Comparison of ENCODE assay signal across 11 cellular contexts in the genomic region with DNA sequence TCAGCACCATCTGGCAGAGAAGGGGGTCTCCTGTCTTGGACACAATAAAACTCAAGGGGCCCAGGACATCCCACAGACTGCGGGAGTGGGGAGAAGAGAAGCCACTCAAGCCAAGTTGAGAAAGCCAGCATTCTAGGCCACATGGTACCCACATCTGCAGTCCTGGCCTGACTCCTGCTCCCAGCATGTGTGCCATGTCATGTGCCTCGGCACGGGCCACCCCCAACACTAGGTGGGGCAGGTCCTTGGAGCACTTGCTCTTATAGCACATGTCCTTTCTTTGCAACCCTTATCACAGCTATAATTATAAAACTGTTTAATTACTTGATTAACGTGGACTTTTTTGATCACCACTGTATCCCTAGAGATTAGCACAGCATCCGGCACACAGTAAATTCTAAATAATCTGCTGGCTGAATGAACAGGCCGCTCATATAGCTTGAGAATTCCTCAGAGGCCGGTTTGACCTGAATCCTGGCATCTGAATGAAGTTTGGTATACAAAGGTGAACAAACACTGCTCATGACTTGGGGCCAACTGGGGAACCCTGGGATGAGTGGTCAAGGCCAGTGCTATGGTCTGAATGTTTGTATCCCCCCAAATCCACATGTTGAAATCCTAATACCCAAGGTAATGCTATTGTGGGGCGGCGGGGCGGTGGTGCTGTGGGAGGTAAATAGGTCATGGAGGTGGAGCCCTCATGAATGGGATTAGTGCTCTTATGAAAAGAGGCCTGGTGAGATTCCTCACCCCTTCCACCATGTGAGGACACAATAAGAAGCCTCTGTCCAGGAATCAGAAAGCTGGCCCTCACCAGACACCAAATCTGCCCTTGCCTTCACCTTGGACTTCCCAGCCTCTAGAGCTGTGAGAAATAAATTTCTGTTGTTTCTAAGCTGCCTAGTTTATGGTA. TPM values are rescaled to one million over a fixed set of nuclear protein-coding genes. Genes with fewer than 3 reads are reported as not detected.
DNase-seq lines count a peak whose midpoint lies in the region; ATAC-seq, FAIRE-seq and TF ChIP-seq lines count a peak whose summit lies in the region.
"Had no signal": no experiment of that assay in that cellular context is flagged by ENCODE, and none has a peak within 500 bp of the region (broad histone marks: within the 10 kb centered on the region; RNA-seq: fewer than 3 reads in every experiment).

No MANE protein-coding gene starts in this region.

- peak overlapping the region; percentile 4 for H3K4me2 ChIP-seq in OCI-LY1 (ENCODE audit: low read length)
- no peak overlapping the region for H3K4me2 ChIP-seq in H1 (ENCODE audit: insufficient read depth in 1 of 2, low read depth in 2 of 2, low read length in 2 of 2)

- H4K8ac ChIP-seq in H1 (ENCODE audit: extremely low read depth, insufficient read depth, low read length), result no peak overlapping the region

- no peak for TF ChIP-seq POLR2A in H1 (IDR thresholded peaks at IDR 0.05; ENCODE audit: control extremely low read depth in 1 of 2, low read depth in 2 of 2, low read length in 2 of 2)

- H3K56ac ChIP-seq in H1 (replicated peaks; ENCODE audit: insufficient read length, low read depth, low read length), result no peak overlapping the region

- 88% methylated on average over 10 of the region's 10 CpGs; no CpG with 5 or more reads in 1 of the 2 experiments for WGBS in H1 (ENCODE audit: extremely low coverage in 1 of 2, insufficient coverage in 1 of 2, insufficient read length in 1 of 2, insufficient replicate concordance in 2 of 2, low coverage in 1 of 2, low lambda C conversion rate in 2 of 2, missing lambda C conversion rate in 1 of 2), 2 experiments

- intact Hi-C loops in MCF 10A (cut with micrococcal nuclease) (no loop called here), Caco-2 (cut with micrococcal nuclease; ENCODE audit: unreplicated experiment) (no loop called here)

- H2AFZ ChIP-seq in OCI-LY1 (ENCODE audit: low read length) (no peak overlapping the region), H1 (ENCODE audit: low read length) (no peak overlapping the region)
- H2AFZ ChIP-seq: parathyroid adenoma had no signal

- no peak for TF ChIP-seq RAD21 in H1 (IDR thresholded peaks at IDR 0.05 in 1 of 2, conservative IDR thresholded peaks at IDR 0.05 in 1 of 2; ENCODE audit: low read depth in 2 of 2, low read length in 2 of 2)

- no peak overlapping the region for H2BK15ac ChIP-seq in H1 (ENCODE audit: low read length)

- no peaks in the 10 kb centered on the region for H3K9me3 Mint-ChIP-seq in MCF 10A (ENCODE audit: unreplicated experiment)
- H3K9me3 Mint-ChIP-seq in stimulated activated naive CD8-positive, alpha-beta T cell treated with anti-CD3 and anti-CD28 coated beads, Interleukin-15, amount 100 ng/mL, for 72 hours, result no peaks in the 10 kb centered on the region
- H3K9me3 Mint-ChIP-seq in Caco-2 (ENCODE audit: unreplicated experiment), result no peaks in the 10 kb centered on the region
- H3K9me3 Mint-ChIP-seq: IgD-negative memory B cell had no signal

- no peak for TF ChIP-seq EP300 in H1 (IDR thresholded peaks at IDR 0.05; ENCODE audit: borderline replicate concordance in 1 of 2, low read depth in 2 of 2, low read length in 2 of 2)

- no peak overlapping the region for H2BK12ac ChIP-seq in H1 (ENCODE audit: low read depth, low read length)

- H3K18ac ChIP-seq in H1 (ENCODE audit: extremely low read depth, low read length), result no peak overlapping the region

- no peak overlapping the region for H3K14ac ChIP-seq in H1 (ENCODE audit: insufficient read length)

- H4K5ac ChIP-seq in H1 (ENCODE audit: insufficient read length, low read depth, low read length), result no peak overlapping the region

- H3K36me3 ChIP-seq in OCI-LY1 (ENCODE audit: insufficient read depth, low read length), result no peaks in the 10 kb centered on the region
- peaks cover 0 to 4% (median 0%) of the 10 kb centered on the region in 4 experiments; a peak in 2 of 8 replicates for H3K36me3 ChIP-seq in H1 (ENCODE audit: control insufficient read depth in 2 of 4, insufficient read depth in 4 of 4, low read length in 3 of 4)
- H3K36me3 ChIP-seq in Caco-2 (ENCODE audit: control insufficient read depth, insufficient read depth, low read length), result no peaks in the 10 kb centered on the region

- no peaks in the 10 kb centered on the region for H3K23me2 ChIP-seq in H1 (ENCODE audit: low read depth, low read length)

- H3K9me2 ChIP-seq in OCI-LY1 (ENCODE audit: low read depth, low read length), result no peaks in the 10 kb centered on the region

- H3K4me1 ChIP-seq in OCI-LY1 (ENCODE audit: insufficient read depth, low read length, severe bottlenecking), result peaks cover 9% of the 10 kb centered on the region
- peaks cover 5 to 25% (median 15%) of the 10 kb centered on the region in 4 experiments for H3K4me1 ChIP-seq in H1 (replicated peaks in 1 of 4; ENCODE audit: control insufficient read depth in 3 of 4, insufficient read depth in 4 of 4, low read length in 3 of 4)
- no peaks in the 10 kb centered on the region for H3K4me1 ChIP-seq in Caco-2

- peaks cover 17% of the 10 kb centered on the region; the same call in 1 of the 2 replicates for H3K79me1 ChIP-seq in H1 (ENCODE audit: low read depth, low read length)

- H3K79me2 ChIP-seq in OCI-LY1 (ENCODE audit: insufficient read depth, low read length), result no peaks in the 10 kb centered on the region
- peaks cover 8 to 51% of the 10 kb centered on the region in 2 experiments; a peak in 3 of 4 replicates for H3K79me2 ChIP-seq in H1 (ENCODE audit: control insufficient read depth in 1 of 2, insufficient read depth in 2 of 2, low read length in 2 of 2)

- H3K27me3 ChIP-seq in OCI-LY1 (ENCODE audit: insufficient read depth, low read length) (no peaks in the 10 kb centered on the region), H1 (replicated peaks in 1 of 4; ENCODE audit: control insufficient read depth in 3 of 4, extremely low read depth in 1 of 4, insufficient read depth in 3 of 4, low read length in 3 of 4) (no peaks in the 10 kb centered on the region), Caco-2 (replicated peaks; ENCODE audit: control insufficient read depth, insufficient read depth, low read length) (no peaks in the 10 kb centered on the region)

- peak; percentile 71 to 96 for DNase-seq in T47D (ENCODE audit: low read depth in 1 of 2, low spot score in 1 of 2)
- no peak for DNase-seq in MCF 10A (ENCODE audit: unreplicated experiment)
- no peak for DNase-seq in H1 (ENCODE audit: low read depth in 1 of 2, low spot score in 2 of 2)
- no peak for DNase-seq in stimulated activated naive CD8-positive, alpha-beta T cell treated with anti-CD3 and anti-CD28 coated beads, Interleukin-15, amount 100 ng/mL, for 72 hours
- no peak for DNase-seq in Caco-2
- no peak for DNase-seq in retina
- no peak for DNase-seq in A172 (ENCODE audit: low spot score)
- DNase-seq: cortex of kidney had no signal

- no peaks in the 10 kb centered on the region for H3F3A ChIP-seq in OCI-LY1 (ENCODE audit: insufficient read depth, low read length)

- H3K9ac ChIP-seq in OCI-LY1 (ENCODE audit: low read length) (no peak overlapping the region), H1 (replicated peaks in 1 of 4; ENCODE audit: extremely low read depth in 1 of 4, low read depth in 3 of 4, low read length in 3 of 4) (no peak overlapping the region)
- H3K9ac ChIP-seq: parathyroid adenoma had no signal

- H3K4ac ChIP-seq in H1 (replicated peaks; ENCODE audit: insufficient read length, low read depth, low read length), result no peak overlapping the region

- no peak overlapping the region for H2BK20ac ChIP-seq in H1 (ENCODE audit: low read length)

- H2AK5ac ChIP-seq in H1 (ENCODE audit: low read depth, low read length), result no peak overlapping the region

- H2BK120ac ChIP-seq in H1 (replicated peaks; ENCODE audit: low read depth, low read length), result no peak overlapping the region

- H3K27ac Mint-ChIP-seq in MCF 10A (ENCODE audit: low read depth, unreplicated experiment), result no peak overlapping the region
- H3K27ac Mint-ChIP-seq in stimulated activated naive CD8-positive, alpha-beta T cell treated with anti-CD3 and anti-CD28 coated beads, Interleukin-15, amount 100 ng/mL, for 72 hours, result peak overlapping the region in 1 of 2 donors; percentile 98
- H3K27ac Mint-ChIP-seq in Caco-2 (ENCODE audit: unreplicated experiment), result no peak overlapping the region

- H4K20me1 ChIP-seq in OCI-LY1 (ENCODE audit: insufficient read depth, low read length) (no peaks in the 10 kb centered on the region), H1 (replicated peaks in 1 of 2; ENCODE audit: control insufficient read depth in 1 of 2, insufficient read depth in 2 of 2, low read length in 2 of 2) (peaks cover 12 to 26% of the 10 kb centered on the region in 2 experiments)

- no peak overlapping the region for H3K23ac ChIP-seq in H1 (ENCODE audit: insufficient read length)

- CTCF ChIA-PET in MCF 10A (lab: Yijun Ruan, JAX) (interaction anchor here (0.6 to 1.2 kb wide), 4 partner anchors 11 to 291 kb away, joined by 3 to 5 read pairs (median 4); no protein-coding TSS in a partner anchor), H1 (lab: Charles Lee; ENCODE audit: partially characterized antibody) (interaction anchor here (0.5 to 3.7 kb wide), 12 partner anchors 8 to 44 kb away, joined by 3 to 18 read pairs (median 4); no protein-coding TSS in a partner anchor), Caco-2 (lab: Charles Lee) (interaction anchor here (0.8 kb wide), 1 partner anchor 17 kb away, joined by 5 read pairs; no protein-coding TSS in a partner anchor)

- H4K91ac ChIP-seq in H1 (replicated peaks; ENCODE audit: insufficient read length, low read length), result no peak overlapping the region

- H3K27me3 Mint-ChIP-seq in MCF 10A (ENCODE audit: insufficient read depth, unreplicated experiment) (no peaks in the 10 kb centered on the region), Caco-2 (ENCODE audit: insufficient read depth, unreplicated experiment) (no peaks in the 10 kb centered on the region)
- H3K27me3 Mint-ChIP-seq in stimulated activated naive CD8-positive, alpha-beta T cell treated with anti-CD3 and anti-CD28 coated beads, Interleukin-15, amount 100 ng/mL, for 72 hours, result no peaks in the 10 kb centered on the region
- H3K27me3 Mint-ChIP-seq: IgD-negative memory B cell had no signal

- H3K4me3 Mint-ChIP-seq in MCF 10A (ENCODE audit: unreplicated experiment), result no peak overlapping the region
- H3K4me3 Mint-ChIP-seq in stimulated activated naive CD8-positive, alpha-beta T cell treated with anti-CD3 and anti-CD28 coated beads, Interleukin-15, amount 100 ng/mL, for 72 hours, result peak overlapping the region; percentile 61 to 79
- H3K4me3 Mint-ChIP-seq in Caco-2 (ENCODE audit: unreplicated experiment), result no peak overlapping the region

- H3K4me3 ChIP-seq in OCI-LY1 (ENCODE audit: low read depth, low read length, poor library complexity, severe bottlenecking) (no peak overlapping the region), H1 (ENCODE audit: extremely low read depth in 1 of 4, insufficient read depth in 2 of 4, low read depth in 3 of 4, low read length in 4 of 4) (no peak overlapping the region), Caco-2 (ENCODE audit: low read depth, low read length) (no peak overlapping the region)

- in situ Hi-C loops in T47D (cut with HindIII; ENCODE audit: low pct_unique_long_range_greater_than_20kb, low sequenced_read_pairs), result no loop called here

- no peak for TF ChIP-seq CTCF in MCF 10A (IDR thresholded peaks at IDR 0.05; ENCODE audit: unreplicated experiment)
- TF ChIP-seq CTCF in OCI-LY1 (IDR thresholded peaks at IDR 0.05; ENCODE audit: low read length), result no peak
- TF ChIP-seq CTCF in H1 (IDR thresholded peaks at IDR 0.05; ENCODE audit: control extremely low read depth in 1 of 3, insufficient read depth in 1 of 3, low read depth in 1 of 3, low read length in 3 of 3), result peak in 1 of 3 experiments; percentile 2; a peak in 1 of 4 replicates
- no peak for TF ChIP-seq CTCF in Caco-2 (IDR thresholded peaks at IDR 0.05; ENCODE audit: insufficient read depth in 1 of 2, low read depth in 1 of 2, low read length in 1 of 2, severe bottlenecking in 1 of 2, unreplicated experiment in 1 of 2)

- H3K27ac ChIP-seq in OCI-LY1 (ENCODE audit: low read depth, low read length, poor library complexity, severe bottlenecking) (no peak overlapping the region), H1 (ENCODE audit: low read depth, low read length) (no peak overlapping the region)

- H3K36me3 Mint-ChIP-seq in MCF 10A (ENCODE audit: insufficient read depth, unreplicated experiment), result peaks cover 3% of the 10 kb centered on the region
- H3K36me3 Mint-ChIP-seq in Caco-2 (ENCODE audit: insufficient read depth, unreplicated experiment), result peaks cover 5% of the 10 kb centered on the region

- peak; percentile 4 for ATAC-seq in stimulated activated naive CD8-positive, alpha-beta T cell treated with anti-CD3 and anti-CD28 coated beads, Interleukin-15, amount 100 ng/mL, for 72 hours

- H3K4me1 Mint-ChIP-seq in MCF 10A (ENCODE audit: insufficient read depth, unreplicated experiment) (peaks cover 15% of the 10 kb centered on the region), Caco-2 (ENCODE audit: low read depth, unreplicated experiment) (no peaks in the 10 kb centered on the region)
- peaks cover 59% of the 10 kb centered on the region for H3K4me1 Mint-ChIP-seq in stimulated activated naive CD8-positive, alpha-beta T cell treated with anti-CD3 and anti-CD28 coated beads, Interleukin-15, amount 100 ng/mL, for 72 hours

- POLR2A ChIA-PET in MCF 10A (lab: Yijun Ruan, JAX), result interaction anchor here (0.8 kb wide), 1 partner anchor 20 kb away, joined by 3 read pairs; no protein-coding TSS in a partner anchor
- POLR2A ChIA-PET in H1 (lab: Charles Lee; ENCODE audit: partially characterized antibody), result interaction anchor here (0.8 to 2.5 kb wide), 7 partner anchors 8 to 80 kb away, joined by 3 to 16 read pairs (median 4); partner anchors contain the start of genes BCDIN3D and TMBIM6
- POLR2A ChIA-PET in Caco-2 (lab: Charles Lee), result interaction anchor here (0.6 kb wide), 2 partner anchors 81 to 120 kb away, joined by 4 to 7 read pairs; no protein-coding TSS in a partner anchor

- H3K9me3 ChIP-seq in OCI-LY1 (ENCODE audit: low read length) (no peaks in the 10 kb centered on the region), H1 (ENCODE audit: insufficient read depth in 2 of 2, low read depth in 1 of 2, low read length in 1 of 2) (no peaks in the 10 kb centered on the region), Caco-2 (no peaks in the 10 kb centered on the region)

- no peak for FAIRE-seq in H1 (lab: Jason Lieb, UNC)

- BruUV-seq in MCF 10A (replicated peaks; lab: Mats Ljungman, UMichigan), result no TSS peak
- BruUV-seq in Caco-2 (replicated peaks; lab: Mats Ljungman, UMichigan), result no TSS peak

- H2BK5ac ChIP-seq in H1 (ENCODE audit: low read depth, low read length), result 0 out of 2 replicates have a peak overlapping the region, but pooled peaks have one; percentile 18

RNA-seq across cellular contexts. Expression of gene NCKAP5L, which starts 6.6 kb away (rescaled TPM):
- total RNA-seq in MCF 10A (2022) (19.9 and 23.1 TPM in 2 replicates), Caco-2 (2022) (17.8 and 19.5 TPM in 2 replicates)
- total RNA-seq in H1 (2021; fragmentation: NEBNext Ultra II Directional; extraction: Animal tissue kit (Norgen Biotek cat#: 25700)), result 27.9 and 30.2 TPM in 2 replicates
- polyA plus RNA-seq in H1 (2011; rRNA removed), result 9.4 and 16.3 TPM in 2 replicates
- 7.6 TPM for polyA plus RNA-seq in H1 (2011; cell fraction: cytosol; rRNA removed)
- polyA plus RNA-seq in H1 (2011; cell fraction: nucleus; rRNA removed), result 23.8 TPM
- polyA plus RNA-seq in H1 (2012, experiment 1 of 2), result 12.5 to 17.8 TPM (median 16.7 TPM) in 4 replicates
- 16.1 TPM for polyA plus RNA-seq in H1 (2012, experiment 2 of 2)
- 13.6 TPM for polyA plus RNA-seq in H1 (2013, experiment 1 of 2)
- 12.7 TPM for polyA plus RNA-seq in H1 (2013, experiment 2 of 2)
- polyA minus RNA-seq in H1 (2011; rRNA and poly(A)+ RNA removed), result 10.2 and 16.9 TPM in 2 replicates
- 16.4 TPM for polyA minus RNA-seq in H1 (2011; cell fraction: cytosol; rRNA and poly(A)+ RNA removed)
- 22.2 TPM for polyA minus RNA-seq in H1 (2011; cell fraction: nucleus; rRNA and poly(A)+ RNA removed)
- total RNA-seq in A172 (2014; rRNA removed; shearing (Covaris generic)), result 12.1 and 12.6 TPM in 2 replicates

RNA-seq across cellular contexts. Expression of gene BCDIN3D, which starts 21.3 kb away (rescaled TPM):
- 6.2 and 8.2 TPM in 2 replicates for total RNA-seq in MCF 10A (2022)
- total RNA-seq in H1 (2021; fragmentation: NEBNext Ultra II Directional; extraction: Animal tissue kit (Norgen Biotek cat#: 25700)), result 2.4 and 2.5 TPM in 2 replicates
- 1.6 TPM in 2 replicates for polyA plus RNA-seq in H1 (2011; rRNA removed)
- polyA plus RNA-seq in H1 (2011; cell fraction: cytosol; rRNA removed), result 2.0 TPM
- 1.5 TPM for polyA plus RNA-seq in H1 (2011; cell fraction: nucleus; rRNA removed)
- polyA plus RNA-seq in H1 (2012, experiment 1 of 2), result 1.7 to 3.4 TPM (median 2.0 TPM) in 4 replicates
- 1.7 TPM for polyA plus RNA-seq in H1 (2012, experiment 2 of 2)
- 2.2 TPM for polyA plus RNA-seq in H1 (2013, experiment 1 of 2)
- 2.5 TPM for polyA plus RNA-seq in H1 (2013, experiment 2 of 2)
- 2.4 and 2.7 TPM in 2 replicates for polyA minus RNA-seq in H1 (2011; rRNA and poly(A)+ RNA removed)
- polyA minus RNA-seq in H1 (2011; cell fraction: cytosol; rRNA and poly(A)+ RNA removed), result 0.59 TPM
- polyA minus RNA-seq in H1 (2011; cell fraction: nucleus; rRNA and poly(A)+ RNA removed), result 1.3 TPM
- 5.7 and 6.6 TPM in 2 replicates for total RNA-seq in Caco-2 (2022)
- 1.5 and 2.1 TPM in 2 replicates for total RNA-seq in A172 (2014; rRNA removed; shearing (Covaris generic))

Comparison
In these comparisons a context has a peak if more than half of its experiments do, and no peak if none do; other contexts are left out.
1. DNase-seq: peak in T47D (2 of 2); none in MCF 10A (single experiment), H1 (0 of 2), stimulated activated naive CD8-positive, alpha-beta T cell treated with anti-CD3 and anti-CD28 coated beads, Interleukin-15, amount 100 ng/mL, for 72 hours (0 of 2), Caco-2 (0 of 2), retina (single experiment) and A172 (single experiment).
2. H3K4me3 Mint-ChIP-seq: peak in stimulated activated naive CD8-positive, alpha-beta T cell treated with anti-CD3 and anti-CD28 coated beads, Interleukin-15, amount 100 ng/mL, for 72 hours (2 of 2); none in MCF 10A (single experiment) and Caco-2 (single experiment).